In genomic region chr12:46492471-46493351, GRCh38 we compare ENCODE assay signal across 1 cellular context.
TF ChIP-seq lines count a peak whose summit lies in the region.

No MANE protein-coding gene starts in this region.

TF ChIP-seq in HepG2, 621 proteins besides CTCF, POLR2A, EP300 and RAD21 (continued from another document and continues in another):
- TF ChIP-seq, protein P1, sequence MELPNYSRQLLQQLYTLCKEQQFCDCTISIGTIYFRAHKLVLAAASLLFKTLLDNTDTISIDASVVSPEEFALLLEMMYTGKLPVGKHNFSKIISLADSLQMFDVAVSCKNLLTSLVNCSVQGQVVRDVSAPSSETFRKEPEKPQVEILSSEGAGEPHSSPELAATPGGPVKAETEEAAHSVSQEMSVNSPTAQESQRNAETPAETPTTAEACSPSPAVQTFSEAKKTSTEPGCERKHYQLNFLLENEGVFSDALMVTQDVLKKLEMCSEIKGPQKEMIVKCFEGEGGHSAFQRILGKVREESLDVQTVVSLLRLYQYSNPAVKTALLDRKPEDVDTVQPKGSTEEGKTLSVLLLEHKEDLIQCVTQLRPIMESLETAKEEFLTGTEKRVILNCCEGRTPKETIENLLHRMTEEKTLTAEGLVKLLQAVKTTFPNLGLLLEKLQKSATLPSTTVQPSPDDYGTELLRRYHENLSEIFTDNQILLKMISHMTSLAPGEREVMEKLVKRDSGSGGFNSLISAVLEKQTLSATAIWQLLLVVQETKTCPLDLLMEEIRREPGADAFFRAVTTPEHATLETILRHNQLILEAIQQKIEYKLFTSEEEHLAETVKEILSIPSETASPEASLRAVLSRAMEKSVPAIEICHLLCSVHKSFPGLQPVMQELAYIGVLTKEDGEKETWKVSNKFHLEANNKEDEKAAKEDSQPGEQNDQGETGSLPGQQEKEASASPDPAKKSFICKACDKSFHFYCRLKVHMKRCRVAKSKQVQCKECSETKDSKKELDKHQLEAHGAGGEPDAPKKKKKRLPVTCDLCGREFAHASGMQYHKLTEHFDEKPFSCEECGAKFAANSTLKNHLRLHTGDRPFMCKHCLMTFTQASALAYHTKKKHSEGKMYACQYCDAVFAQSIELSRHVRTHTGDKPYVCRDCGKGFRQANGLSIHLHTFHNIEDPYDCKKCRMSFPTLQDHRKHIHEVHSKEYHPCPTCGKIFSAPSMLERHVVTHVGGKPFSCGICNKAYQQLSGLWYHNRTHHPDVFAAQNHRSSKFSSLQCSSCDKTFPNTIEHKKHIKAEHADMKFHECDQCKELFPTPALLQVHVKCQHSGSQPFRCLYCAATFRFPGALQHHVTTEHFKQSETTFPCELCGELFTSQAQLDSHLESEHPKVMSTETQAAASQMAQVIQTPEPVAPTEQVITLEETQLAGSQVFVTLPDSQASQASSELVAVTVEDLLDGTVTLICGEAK (IDR thresholded peaks at IDR 0.05), result no peak
- TF ChIP-seq, protein P1 (CRISPR knock-in tag; IDR thresholded peaks at IDR 0.05), result no peak
- no peak for TF ChIP-seq FOXO4 (CRISPR knock-in tag; conservative IDR thresholded peaks at IDR 0.05)
- TF ChIP-seq POLR2G (IDR thresholded peaks at IDR 0.05; ENCODE audit: low read depth, low read length), result 0 out of 2 replicates have a peak, but pooled peaks have one; percentile 5
- peak; percentile 79 for TF ChIP-seq HHEX (CRISPR knock-in tag; IDR thresholded peaks at IDR 0.05)
- no peak for TF ChIP-seq CREB3 (CRISPR knock-in tag; IDR thresholded peaks at IDR 0.05)
- TF ChIP-seq EZH2 (conservative IDR thresholded peaks at IDR 0.05; ENCODE audit: low read depth, low read length), result no peak
- TF ChIP-seq, protein P2, sequence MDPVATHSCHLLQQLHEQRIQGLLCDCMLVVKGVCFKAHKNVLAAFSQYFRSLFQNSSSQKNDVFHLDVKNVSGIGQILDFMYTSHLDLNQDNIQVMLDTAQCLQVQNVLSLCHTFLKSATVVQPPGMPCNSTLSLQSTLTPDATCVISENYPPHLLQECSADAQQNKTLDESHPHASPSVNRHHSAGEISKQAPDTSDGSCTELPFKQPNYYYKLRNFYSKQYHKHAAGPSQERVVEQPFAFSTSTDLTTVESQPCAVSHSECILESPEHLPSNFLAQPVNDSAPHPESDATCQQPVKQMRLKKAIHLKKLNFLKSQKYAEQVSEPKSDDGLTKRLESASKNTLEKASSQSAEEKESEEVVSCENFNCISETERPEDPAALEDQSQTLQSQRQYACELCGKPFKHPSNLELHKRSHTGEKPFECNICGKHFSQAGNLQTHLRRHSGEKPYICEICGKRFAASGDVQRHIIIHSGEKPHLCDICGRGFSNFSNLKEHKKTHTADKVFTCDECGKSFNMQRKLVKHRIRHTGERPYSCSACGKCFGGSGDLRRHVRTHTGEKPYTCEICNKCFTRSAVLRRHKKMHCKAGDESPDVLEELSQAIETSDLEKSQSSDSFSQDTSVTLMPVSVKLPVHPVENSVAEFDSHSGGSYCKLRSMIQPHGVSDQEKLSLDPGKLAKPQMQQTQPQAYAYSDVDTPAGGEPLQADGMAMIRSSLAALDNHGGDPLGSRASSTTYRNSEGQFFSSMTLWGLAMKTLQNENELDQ (CRISPR knock-in tag; IDR thresholded peaks at IDR 0.05; ENCODE audit: borderline replicate concordance), result no peak
- TF ChIP-seq, protein P3, sequence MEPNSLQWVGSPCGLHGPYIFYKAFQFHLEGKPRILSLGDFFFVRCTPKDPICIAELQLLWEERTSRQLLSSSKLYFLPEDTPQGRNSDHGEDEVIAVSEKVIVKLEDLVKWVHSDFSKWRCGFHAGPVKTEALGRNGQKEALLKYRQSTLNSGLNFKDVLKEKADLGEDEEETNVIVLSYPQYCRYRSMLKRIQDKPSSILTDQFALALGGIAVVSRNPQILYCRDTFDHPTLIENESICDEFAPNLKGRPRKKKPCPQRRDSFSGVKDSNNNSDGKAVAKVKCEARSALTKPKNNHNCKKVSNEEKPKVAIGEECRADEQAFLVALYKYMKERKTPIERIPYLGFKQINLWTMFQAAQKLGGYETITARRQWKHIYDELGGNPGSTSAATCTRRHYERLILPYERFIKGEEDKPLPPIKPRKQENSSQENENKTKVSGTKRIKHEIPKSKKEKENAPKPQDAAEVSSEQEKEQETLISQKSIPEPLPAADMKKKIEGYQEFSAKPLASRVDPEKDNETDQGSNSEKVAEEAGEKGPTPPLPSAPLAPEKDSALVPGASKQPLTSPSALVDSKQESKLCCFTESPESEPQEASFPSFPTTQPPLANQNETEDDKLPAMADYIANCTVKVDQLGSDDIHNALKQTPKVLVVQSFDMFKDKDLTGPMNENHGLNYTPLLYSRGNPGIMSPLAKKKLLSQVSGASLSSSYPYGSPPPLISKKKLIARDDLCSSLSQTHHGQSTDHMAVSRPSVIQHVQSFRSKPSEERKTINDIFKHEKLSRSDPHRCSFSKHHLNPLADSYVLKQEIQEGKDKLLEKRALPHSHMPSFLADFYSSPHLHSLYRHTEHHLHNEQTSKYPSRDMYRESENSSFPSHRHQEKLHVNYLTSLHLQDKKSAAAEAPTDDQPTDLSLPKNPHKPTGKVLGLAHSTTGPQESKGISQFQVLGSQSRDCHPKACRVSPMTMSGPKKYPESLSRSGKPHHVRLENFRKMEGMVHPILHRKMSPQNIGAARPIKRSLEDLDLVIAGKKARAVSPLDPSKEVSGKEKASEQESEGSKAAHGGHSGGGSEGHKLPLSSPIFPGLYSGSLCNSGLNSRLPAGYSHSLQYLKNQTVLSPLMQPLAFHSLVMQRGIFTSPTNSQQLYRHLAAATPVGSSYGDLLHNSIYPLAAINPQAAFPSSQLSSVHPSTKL (CRISPR knock-in tag; IDR thresholded peaks at IDR 0.05), result peak; percentile 99
- no peak for TF ChIP-seq ZNF790 (CRISPR knock-in tag; IDR thresholded peaks at IDR 0.05; ENCODE audit: borderline replicate concordance)
- TF ChIP-seq ADNP (CRISPR knock-in tag; IDR thresholded peaks at IDR 0.05), result no peak
- TF ChIP-seq PHF20 (CRISPR knock-in tag; IDR thresholded peaks at IDR 0.05), result no peak
- peak; percentile 90 for TF ChIP-seq CEBPB (IDR thresholded peaks at IDR 0.05; ENCODE audit: borderline replicate concordance, low read depth, low read length)
- TF ChIP-seq ZNF562 (CRISPR knock-in tag; IDR thresholded peaks at IDR 0.05; ENCODE audit: borderline replicate concordance), result no peak
- no peak for TF ChIP-seq MYC (CRISPR knock-in tag; IDR thresholded peaks at IDR 0.05; ENCODE audit: borderline replicate concordance)
- TF ChIP-seq, protein P4, sequence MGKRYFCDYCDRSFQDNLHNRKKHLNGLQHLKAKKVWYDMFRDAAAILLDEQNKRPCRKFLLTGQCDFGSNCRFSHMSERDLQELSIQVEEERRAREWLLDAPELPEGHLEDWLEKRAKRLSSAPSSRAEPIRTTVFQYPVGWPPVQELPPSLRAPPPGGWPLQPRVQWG (CRISPR knock-in tag; IDR thresholded peaks at IDR 0.05; ENCODE audit: borderline replicate concordance, low read depth), result no peak
- TF ChIP-seq NFE2L2 (IDR thresholded peaks at IDR 0.05; ENCODE audit: low read length), result no peak
- TF ChIP-seq PATZ1 (CRISPR knock-in tag; IDR thresholded peaks at IDR 0.05), result peak; percentile 77
- no peak for TF ChIP-seq ZNF558 (CRISPR knock-in tag; IDR thresholded peaks at IDR 0.05; ENCODE audit: borderline replicate concordance)
- TF ChIP-seq, protein P5, sequence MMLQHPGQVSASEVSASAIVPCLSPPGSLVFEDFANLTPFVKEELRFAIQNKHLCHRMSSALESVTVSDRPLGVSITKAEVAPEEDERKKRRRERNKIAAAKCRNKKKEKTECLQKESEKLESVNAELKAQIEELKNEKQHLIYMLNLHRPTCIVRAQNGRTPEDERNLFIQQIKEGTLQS (CRISPR knock-in tag; IDR thresholded peaks at IDR 0.05), result peak; percentile 98
- 0 out of 2 replicates have a peak, but pooled peaks have one; percentile 62 for TF ChIP-seq ZSCAN25 (CRISPR knock-in tag; IDR thresholded peaks at IDR 0.05)
- TF ChIP-seq BORCS8-MEF2B (CRISPR knock-in tag; IDR thresholded peaks at IDR 0.05), result no peak
- no peak for TF ChIP-seq HCFC1 (IDR thresholded peaks at IDR 0.05; ENCODE audit: low read depth, low read length)
- TF ChIP-seq ZNF460 (CRISPR knock-in tag; IDR thresholded peaks at IDR 0.05; ENCODE audit: borderline replicate concordance), result no peak; the same call in 1 of the 2 replicates
- TF ChIP-seq, protein P6, sequence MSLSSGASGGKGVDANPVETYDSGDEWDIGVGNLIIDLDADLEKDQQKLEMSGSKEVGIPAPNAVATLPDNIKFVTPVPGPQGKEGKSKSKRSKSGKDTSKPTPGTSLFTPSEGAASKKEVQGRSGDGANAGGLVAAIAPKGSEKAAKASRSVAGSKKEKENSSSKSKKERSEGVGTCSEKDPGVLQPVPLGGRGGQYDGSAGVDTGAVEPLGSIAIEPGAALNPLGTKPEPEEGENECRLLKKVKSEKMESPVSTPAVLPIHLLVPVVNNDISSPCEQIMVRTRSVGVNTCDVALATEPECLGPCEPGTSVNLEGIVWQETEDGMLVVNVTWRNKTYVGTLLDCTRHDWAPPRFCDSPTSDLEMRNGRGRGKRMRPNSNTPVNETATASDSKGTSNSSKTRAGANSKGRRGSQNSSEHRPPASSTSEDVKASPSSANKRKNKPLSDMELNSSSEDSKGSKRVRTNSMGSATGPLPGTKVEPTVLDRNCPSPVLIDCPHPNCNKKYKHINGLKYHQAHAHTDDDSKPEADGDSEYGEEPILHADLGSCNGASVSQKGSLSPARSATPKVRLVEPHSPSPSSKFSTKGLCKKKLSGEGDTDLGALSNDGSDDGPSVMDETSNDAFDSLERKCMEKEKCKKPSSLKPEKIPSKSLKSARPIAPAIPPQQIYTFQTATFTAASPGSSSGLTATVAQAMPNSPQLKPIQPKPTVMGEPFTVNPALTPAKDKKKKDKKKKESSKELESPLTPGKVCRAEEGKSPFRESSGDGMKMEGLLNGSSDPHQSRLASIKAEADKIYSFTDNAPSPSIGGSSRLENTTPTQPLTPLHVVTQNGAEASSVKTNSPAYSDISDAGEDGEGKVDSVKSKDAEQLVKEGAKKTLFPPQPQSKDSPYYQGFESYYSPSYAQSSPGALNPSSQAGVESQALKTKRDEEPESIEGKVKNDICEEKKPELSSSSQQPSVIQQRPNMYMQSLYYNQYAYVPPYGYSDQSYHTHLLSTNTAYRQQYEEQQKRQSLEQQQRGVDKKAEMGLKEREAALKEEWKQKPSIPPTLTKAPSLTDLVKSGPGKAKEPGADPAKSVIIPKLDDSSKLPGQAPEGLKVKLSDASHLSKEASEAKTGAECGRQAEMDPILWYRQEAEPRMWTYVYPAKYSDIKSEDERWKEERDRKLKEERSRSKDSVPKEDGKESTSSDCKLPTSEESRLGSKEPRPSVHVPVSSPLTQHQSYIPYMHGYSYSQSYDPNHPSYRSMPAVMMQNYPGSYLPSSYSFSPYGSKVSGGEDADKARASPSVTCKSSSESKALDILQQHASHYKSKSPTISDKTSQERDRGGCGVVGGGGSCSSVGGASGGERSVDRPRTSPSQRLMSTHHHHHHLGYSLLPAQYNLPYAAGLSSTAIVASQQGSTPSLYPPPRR (CRISPR knock-in tag; IDR thresholded peaks at IDR 0.05; ENCODE audit: borderline replicate concordance), result peak; percentile 96
- no peak for TF ChIP-seq ZNF747 (CRISPR knock-in tag; IDR thresholded peaks at IDR 0.05; ENCODE audit: borderline replicate concordance)
- no peak for TF ChIP-seq IKZF4 (CRISPR knock-in tag; IDR thresholded peaks at IDR 0.05; ENCODE audit: borderline replicate concordance, low read depth, not compliant biosample characterization)
